Comparison of ENCODE assay signal across 18 cellular contexts in genomic region chr18:24809173-24809955, GRCh38.
A peak's percentile ranks its signal among the peaks of the same experiment; 100 is the strongest.
DNase-seq lines count a peak whose midpoint lies in the region; ATAC-seq lines count a peak whose summit lies in the region.
"Had no signal": no experiment of that assay in that cellular context is flagged by ENCODE, and none has a peak within 500 bp of the region (broad histone marks: within the 10 kb centered on the region; RNA-seq: fewer than 3 reads in every experiment).

No MANE protein-coding gene starts in this region.

- no peaks in the 10 kb centered on the region for H3K9me3 ChIP-seq in mucosa of rectum (ENCODE audit: control insufficient read depth in 2 of 2, low read length in 2 of 2)
- H3K9me3 ChIP-seq: A549, HAP-1 had no signal

- intact Hi-C loops in left colon (cut with DNase I, micrococcal nuclease) = no loop called here

- no peak overlapping the region for H3K9ac ChIP-seq in mucosa of rectum (ENCODE audit: low read depth in 1 of 2, low read length in 2 of 2)

- DNase-seq in DMS 273 (lab: John Stamatoyannopoulos, UW; ENCODE audit: unreplicated experiment) = peak; percentile 32
- no peak for DNase-seq in DMS 273 treated with DMSO at 0.1 percent for 48 hours (lab: John Stamatoyannopoulos, UW)
- DNase-seq in left colon = peak; percentile 49 to 59
- no peak for DNase-seq in NCI-H526 (lab: John Stamatoyannopoulos, UW)
- DNase-seq: AML-193; CD4-positive, alpha-beta T cell; DMS53; DND-41; EL had no signal

- H3K36me3 ChIP-seq in mucosa of rectum (ENCODE audit: control insufficient read depth in 2 of 2, insufficient read depth in 2 of 2, low read length in 2 of 2) = no peaks in the 10 kb centered on the region
- H3K36me3 ChIP-seq: HAP-1 had no signal

- peaks cover 9 to 30% of the 10 kb centered on the region in 2 donors for H3K4me1 ChIP-seq in mucosa of rectum (ENCODE audit: control insufficient read depth in 2 of 2, insufficient read depth in 2 of 2, low read length in 2 of 2)
- H3K4me1 ChIP-seq: A549, HAP-1 had no signal

- peak overlapping the region; percentile 57 to 59 for H3K27ac ChIP-seq in mucosa of rectum (ENCODE audit: low read depth in 2 of 2, low read length in 2 of 2)
- H3K27ac ChIP-seq: 22Rv1, A549, C4-2B had no signal

- ATAC-seq in left colon = peak; percentile 87
- no peak for ATAC-seq in GM21528 (IDR thresholded peaks at IDR 0.05; ENCODE audit: low FRiP score, unreplicated experiment)
- no peak for ATAC-seq in HG03280 (IDR thresholded peaks at IDR 0.05; ENCODE audit: unreplicated experiment)
- ATAC-seq: A549, GM12878, HepG2 had no signal

- no peak overlapping the region for H3K4me3 ChIP-seq in mucosa of rectum (ENCODE audit: low read length in 2 of 2)
- H3K4me3 ChIP-seq: A549, GM12878, HAP-1 had no signal

- H3K27me3 ChIP-seq in mucosa of rectum (ENCODE audit: control insufficient read depth in 2 of 2, insufficient read depth in 2 of 2, low read length in 2 of 2) = no peaks in the 10 kb centered on the region

Comparison
In these comparisons a context has a peak if more than half of its experiments do, and no peak if none do; other contexts are left out.
1. DNase-seq: peak in DMS 273 (single experiment) and left colon (2 of 2); none in DMS 273 treated with DMSO at 0.1 percent for 48 hours (single experiment) and NCI-H526 (0 of 2).